In the genomic region with DNA sequence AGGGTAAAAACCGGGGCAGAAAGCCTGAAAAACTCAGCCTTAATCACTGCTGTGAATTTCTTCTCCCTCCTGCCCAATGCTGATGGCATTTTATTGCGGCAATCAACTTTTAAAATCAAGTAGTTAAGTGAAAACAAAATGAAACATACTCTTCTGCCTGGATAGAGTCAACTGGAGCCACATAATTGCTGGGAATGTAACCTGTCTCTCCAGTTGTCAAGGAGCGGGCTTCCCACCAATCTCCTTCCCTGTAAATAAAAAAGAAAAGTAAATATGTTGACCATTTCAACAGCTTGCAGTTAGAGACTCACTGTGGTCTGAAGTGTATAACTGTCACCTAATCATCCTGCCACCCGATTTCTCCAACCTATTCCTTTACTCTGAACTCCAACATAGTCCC, we compare ENCODE assay signal across 21 cellular contexts.
A peak's percentile ranks its signal among the peaks of the same experiment; 100 is the strongest.
DNase-seq lines count a peak whose midpoint lies in the region; ATAC-seq and TF ChIP-seq lines count a peak whose summit lies in the region.
"Had no signal": no experiment of that assay in that cellular context is flagged by ENCODE, and none has a peak within 500 bp of the region (broad histone marks: within the 10 kb centered on the region; RNA-seq: fewer than 3 reads in every experiment).

No MANE protein-coding gene starts in this region.

- ATAC-seq in activated T-helper 17 cell treated with anti-CD3 and anti-CD28 coated beads, Interleukin-2, amount 50 U/mL, for 72 hours (replicated peaks): no peak
- ATAC-seq in left colon (peak; percentile 60), HG02678 (IDR thresholded peaks at IDR 0.05; ENCODE audit: unreplicated experiment) (no peak)
- ATAC-seq in stimulated activated naive CD8-positive, alpha-beta T cell treated with anti-CD3 and anti-CD28 coated beads, Interleukin-15, amount 100 ng/mL, for 72 hours: no peak
- ATAC-seq: activated CD4-positive, CD25-positive, alpha-beta regulatory T cell treated with anti-CD3 and anti-CD28 coated beads, Interleukin-2, amount 50 U/mL, for 24 hours; right cardiac atrium had no signal

- H3K4me3 Mint-ChIP-seq in activated naive CD4-positive, alpha-beta T cell treated with anti-CD3 and anti-CD28 coated beads, Interleukin-2, amount 50 U/mL, for 24 hours: no peak overlapping the region
- no peak overlapping the region for H3K4me3 Mint-ChIP-seq in activated T-helper 17 cell treated with anti-CD3 and anti-CD28 coated beads, Interleukin-2, amount 50 U/mL, for 72 hours
- no peak overlapping the region for H3K4me3 Mint-ChIP-seq in stimulated activated naive CD8-positive, alpha-beta T cell treated with anti-CD3 and anti-CD28 coated beads, Interleukin-15, amount 100 ng/mL, for 72 hours
- H3K4me3 Mint-ChIP-seq: activated naive CD8-positive, alpha-beta T cell treated with anti-CD3 and anti-CD28 coated beads, Interleukin-2, amount 10 ng/mL, durations not matched to agents 7 days and 5 days; naive B cell had no signal

- intact Hi-C loops in left colon (cut with DNase I, micrococcal nuclease): no loop called here

- H3K36me3 Mint-ChIP-seq in activated naive CD4-positive, alpha-beta T cell treated with anti-CD3 and anti-CD28 coated beads, Interleukin-2, amount 50 U/mL, for 24 hours: peaks cover 19% of the 10 kb centered on the region
- peaks cover 100% of the 10 kb centered on the region for H3K36me3 Mint-ChIP-seq in activated T-helper 17 cell treated with anti-CD3 and anti-CD28 coated beads, Interleukin-2, amount 50 U/mL, for 72 hours (ENCODE audit: low read depth)

- DNase-seq in activated naive CD4-positive, alpha-beta T cell treated with Interleukin-2 at 50 U/mL for 16 hours: no peak
- DNase-seq in left colon: no peak
- no peak for DNase-seq in stimulated activated naive CD8-positive, alpha-beta T cell treated with anti-CD3 and anti-CD28 coated beads, Interleukin-15, amount 100 ng/mL, for 72 hours
- no peak for DNase-seq in coronary artery (ENCODE audit: low spot score)
- no peak for DNase-seq in NK-92 treated with Interleukin-12 subunit alpha and Interleukin-12 subunit beta, amount 100 ng/mL, for 24 hours (lab: John Stamatoyannopoulos, UW)
- DNase-seq: activated naive CD8-positive, alpha-beta T cell treated with anti-CD3 and anti-CD28 coated beads, Interleukin-2, amount 10 ng/mL, durations not matched to agents 7 days and 5 days; cerebellar nuclear complex; IMR-90; left ventricle myocardium inferior; naive B cell; NCI-H1105; NCI-H1930; NCI-H345; NCI-H748 treated with DMSO at 0.1 percent for 48 hours; right cardiac atrium; uterus had no signal

- no peak overlapping the region for H3K27ac ChIP-seq in coronary artery
- H3K27ac ChIP-seq: left ventricle myocardium inferior had no signal

- no peak overlapping the region for H3K4me3 ChIP-seq in coronary artery
- H3K4me3 ChIP-seq: HAP-1, left ventricle myocardium inferior, uterus had no signal

- peaks cover 43% of the 10 kb centered on the region for H3K4me1 Mint-ChIP-seq in activated naive CD4-positive, alpha-beta T cell treated with anti-CD3 and anti-CD28 coated beads, Interleukin-2, amount 50 U/mL, for 24 hours
- H3K4me1 Mint-ChIP-seq in activated T-helper 17 cell treated with anti-CD3 and anti-CD28 coated beads, Interleukin-2, amount 50 U/mL, for 72 hours: peaks cover 18% of the 10 kb centered on the region
- H3K4me1 Mint-ChIP-seq in stimulated activated naive CD8-positive, alpha-beta T cell treated with anti-CD3 and anti-CD28 coated beads, Interleukin-15, amount 100 ng/mL, for 72 hours: peaks cover 38% of the 10 kb centered on the region

- H3K27me3 Mint-ChIP-seq in activated naive CD4-positive, alpha-beta T cell treated with anti-CD3 and anti-CD28 coated beads, Interleukin-2, amount 50 U/mL, for 24 hours: no peaks in the 10 kb centered on the region
- no peaks in the 10 kb centered on the region for H3K27me3 Mint-ChIP-seq in activated T-helper 17 cell treated with anti-CD3 and anti-CD28 coated beads, Interleukin-2, amount 50 U/mL, for 72 hours
- H3K27me3 Mint-ChIP-seq in stimulated activated naive CD8-positive, alpha-beta T cell treated with anti-CD3 and anti-CD28 coated beads, Interleukin-15, amount 100 ng/mL, for 72 hours: no peaks in the 10 kb centered on the region
- H3K27me3 Mint-ChIP-seq: activated naive CD8-positive, alpha-beta T cell treated with anti-CD3 and anti-CD28 coated beads, Interleukin-2, amount 10 ng/mL, durations not matched to agents 7 days and 5 days; naive B cell had no signal

- no peaks in the 10 kb centered on the region for H3K9me3 Mint-ChIP-seq in activated naive CD4-positive, alpha-beta T cell treated with anti-CD3 and anti-CD28 coated beads, Interleukin-2, amount 50 U/mL, for 24 hours
- no peaks in the 10 kb centered on the region for H3K9me3 Mint-ChIP-seq in activated T-helper 17 cell treated with anti-CD3 and anti-CD28 coated beads, Interleukin-2, amount 50 U/mL, for 72 hours
- H3K9me3 Mint-ChIP-seq in stimulated activated naive CD8-positive, alpha-beta T cell treated with anti-CD3 and anti-CD28 coated beads, Interleukin-15, amount 100 ng/mL, for 72 hours: no peaks in the 10 kb centered on the region
- H3K9me3 Mint-ChIP-seq: activated naive CD8-positive, alpha-beta T cell treated with anti-CD3 and anti-CD28 coated beads, Interleukin-2, amount 10 ng/mL, durations not matched to agents 7 days and 5 days; naive B cell had no signal

- no peak for TF ChIP-seq CTCF in coronary artery (IDR thresholded peaks at IDR 0.05)

- H3K27ac Mint-ChIP-seq in activated naive CD4-positive, alpha-beta T cell treated with anti-CD3 and anti-CD28 coated beads, Interleukin-2, amount 50 U/mL, for 24 hours: peak overlapping the region; percentile 43
- peak overlapping the region; percentile 42 for H3K27ac Mint-ChIP-seq in activated T-helper 17 cell treated with anti-CD3 and anti-CD28 coated beads, Interleukin-2, amount 50 U/mL, for 72 hours
- H3K27ac Mint-ChIP-seq in stimulated activated naive CD8-positive, alpha-beta T cell treated with anti-CD3 and anti-CD28 coated beads, Interleukin-15, amount 100 ng/mL, for 72 hours: peak overlapping the region; percentile 40 to 71
- H3K27ac Mint-ChIP-seq: activated naive CD8-positive, alpha-beta T cell treated with anti-CD3 and anti-CD28 coated beads, Interleukin-2, amount 10 ng/mL, durations not matched to agents 7 days and 5 days; naive B cell had no signal
